8 cellular contexts compared by ENCODE assay signal in genomic region chr17:59754547-59754946, GRCh38. TPM values are rescaled to one million over a fixed set of nuclear protein-coding genes. Genes with fewer than 3 reads are reported as not detected.
DNase-seq lines count a peak whose midpoint lies in the region; ATAC-seq and TF ChIP-seq lines count a peak whose summit lies in the region.

No MANE protein-coding gene starts in this region.

- peak overlapping the region in 1 of 2 donors; percentile 58 for H3K9ac ChIP-seq in colonic mucosa (ENCODE audit: low read depth in 2 of 2, low read length in 2 of 2)

- ATAC-seq in GM21381 (IDR thresholded peaks at IDR 0.05; ENCODE audit: unreplicated experiment) (no peak), GM21786 (IDR thresholded peaks at IDR 0.05; ENCODE audit: unreplicated experiment) (no peak)

- no peak overlapping the region for H3K4me3 ChIP-seq in colonic mucosa
- no peak overlapping the region for H3K4me3 ChIP-seq in prostate gland

- H3K27ac ChIP-seq in colonic mucosa (peak overlapping the region; percentile 48), prostate gland (peak overlapping the region; percentile 48 to 73)

- no peak for TF ChIP-seq POLR2A in prostate gland (IDR thresholded peaks at IDR 0.05)

- H3K27me3 ChIP-seq in colonic mucosa (no peaks in the 10 kb centered on the region), prostate gland (replicated peaks; ENCODE audit: insufficient read depth) (no peaks in the 10 kb centered on the region)

- no peaks in the 10 kb centered on the region for H3K36me3 ChIP-seq in colonic mucosa
- no peaks in the 10 kb centered on the region for H3K36me3 ChIP-seq in prostate gland

- H3K9me3 Mint-ChIP-seq in endothelial cell (ENCODE audit: unreplicated experiment), result no peaks in the 10 kb centered on the region

- intact Hi-C loops in colonic mucosa (cut with DNase I) (no loop called here), prostate gland (cut with DNase I) (loop anchor here (5.0 kb wide), 1 partner anchor 83 kb away; no protein-coding TSS in a partner anchor)

- no peak for TF ChIP-seq CTCF in colonic mucosa (IDR thresholded peaks at IDR 0.05)
- TF ChIP-seq CTCF in prostate gland (IDR thresholded peaks at IDR 0.05), result no peak
- TF ChIP-seq CTCF in endothelial cell (IDR thresholded peaks at IDR 0.05; ENCODE audit: unreplicated experiment), result no peak

- H3K27ac Mint-ChIP-seq in endothelial cell (ENCODE audit: unreplicated experiment), result no peak overlapping the region

- no peak overlapping the region for H3K4me3 Mint-ChIP-seq in endothelial cell (ENCODE audit: unreplicated experiment)

- DNase-seq in GM04503 (ENCODE audit: low read depth), result peak; percentile 79
- DNase-seq in RPMI7951 (ENCODE audit: low read depth), result peak; percentile 99
- DNase-seq in colonic mucosa, result no peak
- DNase-seq in prostate gland (ENCODE audit: low spot score), result no peak
- no peak for DNase-seq in endothelial cell (ENCODE audit: low spot score)
- DNase-seq in anterior cingulate cortex (lab: John Stamatoyannopoulos, UW), result no peak

- H3K4me1 Mint-ChIP-seq in endothelial cell (ENCODE audit: unreplicated experiment), result no peaks in the 10 kb centered on the region

- H3K4me1 ChIP-seq in colonic mucosa, result no peaks in the 10 kb centered on the region
- no peaks in the 10 kb centered on the region for H3K4me1 ChIP-seq in prostate gland (replicated peaks)

- peaks cover 3% of the 10 kb centered on the region for H3K36me3 Mint-ChIP-seq in endothelial cell (ENCODE audit: low read depth, unreplicated experiment)

- H3K9me3 ChIP-seq in colonic mucosa (no peaks in the 10 kb centered on the region), prostate gland (no peaks in the 10 kb centered on the region)

- H3K27me3 Mint-ChIP-seq in endothelial cell (ENCODE audit: unreplicated experiment), result no peaks in the 10 kb centered on the region

RNA-seq across cellular contexts. Expression of gene VMP1, which starts 47.1 kb away (rescaled TPM):
- total RNA-seq in RPMI7951 (2014; rRNA removed; shearing (Covaris generic)), result 211 and 212 TPM in 2 replicates
- total RNA-seq in colonic mucosa (100 to 1,000 TPM; 186 to 291 TPM), prostate gland (100 to 1,000 TPM; 175 to 203 TPM), endothelial cell (ENCODE audit: unreplicated experiment) (64.9 TPM)

RNA-seq across cellular contexts. Expression of gene PTRH2, which starts 47.3 kb away (rescaled TPM):
- total RNA-seq in RPMI7951 (2014; rRNA removed; shearing (Covaris generic)), result 19.1 and 30.6 TPM in 2 replicates
- 10 to 100 TPM; 20.1 to 21.1 TPM for total RNA-seq in colonic mucosa
- total RNA-seq in prostate gland, result 10 to 100 TPM; 29.1 to 38.3 TPM
- total RNA-seq in endothelial cell (ENCODE audit: unreplicated experiment), result 15.4 TPM

Comparison
In these comparisons a context has a peak if more than half of its experiments do, and no peak if none do; other contexts are left out.
1. DNase-seq: peak in GM04503 (single experiment) and RPMI7951 (single experiment); none in colonic mucosa (single experiment), prostate gland (single experiment), endothelial cell (single experiment) and anterior cingulate cortex (0 of 58).